Comparison of ENCODE assay signal across 8 cellular contexts in genomic region chr7:151631968-151632749, GRCh38.
DNase-seq lines count a peak whose midpoint lies in the region; ATAC-seq and TF ChIP-seq lines count a peak whose summit lies in the region.

No MANE protein-coding gene starts in this region.

- H3K27ac ChIP-seq in C4-2B: peak overlapping the region; percentile 65
- H3K27ac ChIP-seq in mesenchymal stem cell (ENCODE audit: low read length, poor library complexity, severe bottlenecking): peak overlapping the region; percentile 65

- peak overlapping the region; percentile 89 for H3K9ac ChIP-seq in mesenchymal stem cell (ENCODE audit: low read length)

- H3K4me2 ChIP-seq in mesenchymal stem cell (ENCODE audit: low read length, poor library complexity, severe bottlenecking): peak overlapping the region; percentile 84

- peak; percentile 60 for TF ChIP-seq POLR2A in GM19099 (IDR thresholded peaks at IDR 0.05; ENCODE audit: extremely low read depth, insufficient read length, low read depth)

- no peak overlapping the region for H4K91ac ChIP-seq in mesenchymal stem cell (ENCODE audit: low read length)

- H2AK5ac ChIP-seq in mesenchymal stem cell (ENCODE audit: low read length, severe bottlenecking): no peak overlapping the region

- peak overlapping the region; percentile 88 to 94 for H3K18ac ChIP-seq in mesenchymal stem cell (ENCODE audit: low read depth in 1 of 2, low read length in 2 of 2)

- H3K4me1 ChIP-seq in mesenchymal stem cell (ENCODE audit: control insufficient read depth, insufficient read depth, low read depth, low read length): peaks cover 18% of the 10 kb centered on the region

- H3K36me3 ChIP-seq in mesenchymal stem cell (ENCODE audit: control insufficient read depth in 1 of 2, insufficient read depth in 2 of 2, low read depth in 1 of 2, low read length in 2 of 2): peaks cover 0 to 5% of the 10 kb centered on the region in 2 experiments

- H2AFZ ChIP-seq in mesenchymal stem cell (ENCODE audit: low read depth, low read length): peak overlapping the region; percentile 99

- H3K23ac ChIP-seq in mesenchymal stem cell (ENCODE audit: low read length in 2 of 2): no peak overlapping the region

- TF ChIP-seq CTCF in C4-2B (conservative IDR thresholded peaks at IDR 0.05): peak; percentile 93

- peak overlapping the region in 1 of 2 experiments; percentile 63 for H3K14ac ChIP-seq in mesenchymal stem cell (ENCODE audit: low read length in 2 of 2)

- H2BK5ac ChIP-seq in mesenchymal stem cell (ENCODE audit: low read depth, low read length, poor library complexity, severe bottlenecking): peak overlapping the region; percentile 77

- H3K4me3 ChIP-seq in mesenchymal stem cell (ENCODE audit: insufficient read depth in 1 of 2, low read depth in 1 of 2, low read length in 2 of 2): peak overlapping the region; percentile 71 to 86

- ATAC-seq in HG03342 (IDR thresholded peaks at IDR 0.05; ENCODE audit: unreplicated experiment): peak; percentile 73

- H2BK12ac ChIP-seq in mesenchymal stem cell (ENCODE audit: low read length in 2 of 2): peak overlapping the region in 1 of 2 experiments; percentile 54

- H3K27me3 ChIP-seq in mesenchymal stem cell (ENCODE audit: control insufficient read depth in 1 of 2, insufficient read depth in 1 of 2, low read length in 2 of 2): no peaks in the 10 kb centered on the region

- H4K8ac ChIP-seq in mesenchymal stem cell (ENCODE audit: low read length): peak overlapping the region; percentile 91

- H3K4ac ChIP-seq in mesenchymal stem cell (ENCODE audit: low read depth in 1 of 2, low read length in 2 of 2): peak overlapping the region; percentile 61 to 73

- under 1% methylated on average over 32 of the region's 108 CpGs for WGBS in mesenchymal stem cell

- H3K9me3 ChIP-seq in mesenchymal stem cell (ENCODE audit: control insufficient read depth, low read length): no peaks in the 10 kb centered on the region

- H2BK120ac ChIP-seq in mesenchymal stem cell (ENCODE audit: low read depth, low read length): peak overlapping the region; percentile 90

- H2BK15ac ChIP-seq in mesenchymal stem cell (ENCODE audit: low read depth, poor library complexity, severe bottlenecking): peak overlapping the region; percentile 48

- H3K79me1 ChIP-seq in mesenchymal stem cell (replicated peaks; ENCODE audit: low read length, poor library complexity, severe bottlenecking): peaks cover 6% of the 10 kb centered on the region

- DNase-seq in NCI-H69 (lab: John Stamatoyannopoulos, UW): peak; percentile 97
- DNase-seq in activated CD8-positive, alpha-beta memory T cell treated with anti-CD3 and anti-CD28 coated beads for 1 hour (ENCODE audit: extremely low read depth in 1 of 2, low read depth in 1 of 2): peak; percentile 68 to 87
- peak; percentile 82 for DNase-seq in effector CD8-positive, alpha-beta T cell (lab: John Stamatoyannopoulos, UW)
- peak; percentile 79 for DNase-seq in mesenchymal stem cell
- peak; percentile 70 for DNase-seq in stimulated activated CD8-positive, alpha-beta memory T cell treated with anti-CD3 and anti-CD28 coated beads, Interleukin-15, amount 100 ng/mL, for 1 hour (ENCODE audit: low read depth)

Comparison
In these comparisons a context has a peak if more than half of its experiments do, and no peak if none do; other contexts are left out.
1. Peak in every context shown above with its lines: DNase-seq, ATAC-seq, H3K4me3 ChIP-seq and H3K27ac ChIP-seq.